Comparison of ENCODE assay signal across 25 cellular contexts in genomic region chr3:127105996-127106855, GRCh38.
"Had no signal": no experiment of that assay in that cellular context is flagged by ENCODE, and none has a peak within 500 bp of the region (broad histone marks: within the 10 kb centered on the region; RNA-seq: fewer than 3 reads in every experiment).

No MANE protein-coding gene starts in this region.

- H3K36me3 Mint-ChIP-seq: stimulated activated effector memory CD8-positive, alpha-beta T cell treated with anti-CD3 and anti-CD28 coated beads, Interleukin-12 subunit alpha, Interleukin-12 subunit beta, amount 100 ng/mL, for 72 hours had no signal

- H3K27ac ChIP-seq: dorsolateral prefrontal cortex, esophagus muscularis mucosa, foreskin keratinocyte, gastroesophageal sphincter, heart left ventricle, hepatocyte, left lung, neutrophil, parathyroid adenoma, sigmoid colon, testis, tibial artery, upper lobe of left lung had no signal

- H3K4me3 Mint-ChIP-seq: naive thymus-derived CD4-positive, alpha-beta T cell; nephron; stimulated activated effector memory CD8-positive, alpha-beta T cell treated with anti-CD3 and anti-CD28 coated beads, Interleukin-12 subunit alpha, Interleukin-12 subunit beta, amount 100 ng/mL, for 72 hours had no signal

- H3K9me3 Mint-ChIP-seq: stimulated activated effector memory CD8-positive, alpha-beta T cell treated with anti-CD3 and anti-CD28 coated beads, Interleukin-12 subunit alpha, Interleukin-12 subunit beta, amount 100 ng/mL, for 72 hours had no signal

- H3K27me3 ChIP-seq: dorsolateral prefrontal cortex, heart left ventricle, hepatocyte, left lung, neutrophil, testis, upper lobe of left lung had no signal

- H3K4me3 ChIP-seq: dorsolateral prefrontal cortex, esophagus muscularis mucosa, gastroesophageal sphincter, heart left ventricle, hepatocyte, left lung, sigmoid colon, testis, tibial artery, upper lobe of left lung had no signal

- H3K36me3 ChIP-seq: esophagus muscularis mucosa, gastroesophageal sphincter, heart left ventricle, left lung, neutrophil, sigmoid colon, tibial artery, upper lobe of left lung had no signal

- DNase-seq: cerebellar nuclear complex; effector CD4-positive, alpha-beta T cell; foreskin keratinocyte; heart left ventricle; left cardiac atrium; left lung; mesenchymal stem cell; midbrain; naive thymus-derived CD4-positive, alpha-beta T cell; sigmoid colon; stimulated activated CD4-positive, alpha-beta T cell treated with anti-CD3 and anti-CD28 coated beads, Interleukin-2, amount 100 ng/mL, for 24 hours; stimulated activated CD4-positive, alpha-beta T cell treated with anti-CD3 and anti-CD28 coated beads, Interleukin-4, amount 100 ng/mL, for 24 hours; stimulated activated naive CD4-positive, alpha-beta T cell treated with Interleukin-2 at 50 U/mL for 16 hours; substantia nigra; testis had no signal

- H3K9me3 ChIP-seq: left lung, neutrophil, sigmoid colon, testis, upper lobe of left lung had no signal

- H3K27ac Mint-ChIP-seq: naive thymus-derived CD4-positive, alpha-beta T cell; nephron; stimulated activated effector memory CD8-positive, alpha-beta T cell treated with anti-CD3 and anti-CD28 coated beads, Interleukin-12 subunit alpha, Interleukin-12 subunit beta, amount 100 ng/mL, for 72 hours had no signal

- H3K4me1 Mint-ChIP-seq: naive thymus-derived CD4-positive, alpha-beta T cell; nephron; stimulated activated effector memory CD8-positive, alpha-beta T cell treated with anti-CD3 and anti-CD28 coated beads, Interleukin-12 subunit alpha, Interleukin-12 subunit beta, amount 100 ng/mL, for 72 hours had no signal

- H3K4me1 ChIP-seq: foreskin keratinocyte, gastroesophageal sphincter, heart left ventricle, left lung, parathyroid adenoma, sigmoid colon, testis, tibial artery, upper lobe of left lung had no signal
